26 cellular contexts compared by ENCODE assay signal in genomic region chr11:37313266-37313665, GRCh38.
"Had no signal": no experiment of that assay in that cellular context is flagged by ENCODE, and none has a peak within 500 bp of the region (broad histone marks: within the 10 kb centered on the region; RNA-seq: fewer than 3 reads in every experiment).

No MANE protein-coding gene starts in this region.

- H3K9me3 ChIP-seq: lower lobe of right lung, ovary, suprapubic skin, thoracic aorta, tibial artery, upper lobe of right lung had no signal

- H3K27ac ChIP-seq: left lung, lower lobe of right lung, ovary, right atrium auricular region, skin epidermis, spleen, suprapubic skin, thoracic aorta, tibial artery, upper lobe of right lung had no signal

- H3K4me1 ChIP-seq: left lung, lower lobe of right lung, right atrium auricular region, spleen, suprapubic skin, tibial artery, upper lobe of right lung had no signal

- H3K27me3 ChIP-seq: left lung, ovary, right atrium auricular region, spleen, suprapubic skin, tibial artery, upper lobe of right lung had no signal

- H3K4me3 Mint-ChIP-seq: immature natural killer cell; mesothelial cell of epicardium; naive B cell; natural killer cell; stimulated activated effector memory CD8-positive, alpha-beta T cell treated with anti-CD3 and anti-CD28 coated beads, Interleukin-12 subunit alpha, Interleukin-12 subunit beta, amount 100 ng/mL, for 72 hours; stimulated activated naive CD8-positive, alpha-beta T cell treated with anti-CD3 and anti-CD28 coated beads, Interleukin-15, Interleukin-2, amounts not matched to agents 100 ng/mL and 50 ng/mL, for 24 hours had no signal

- H3K4me1 Mint-ChIP-seq: immature natural killer cell; mesothelial cell of epicardium; naive B cell; natural killer cell; stimulated activated effector memory CD8-positive, alpha-beta T cell treated with anti-CD3 and anti-CD28 coated beads, Interleukin-12 subunit alpha, Interleukin-12 subunit beta, amount 100 ng/mL, for 72 hours had no signal

- H3K36me3 ChIP-seq: left lung, lower lobe of right lung, ovary, right atrium auricular region, spleen, suprapubic skin, thoracic aorta, tibial artery, upper lobe of right lung had no signal

- H3K27me3 Mint-ChIP-seq: naive B cell; progenitor cell of endocrine pancreas; stimulated activated naive CD8-positive, alpha-beta T cell treated with anti-CD3 and anti-CD28 coated beads, Interleukin-15, Interleukin-2, amounts not matched to agents 100 ng/mL and 50 ng/mL, for 24 hours had no signal

- H3K36me3 Mint-ChIP-seq: immature natural killer cell; mesothelial cell of epicardium; naive B cell; natural killer cell; stimulated activated effector memory CD8-positive, alpha-beta T cell treated with anti-CD3 and anti-CD28 coated beads, Interleukin-12 subunit alpha, Interleukin-12 subunit beta, amount 100 ng/mL, for 72 hours had no signal

- FAIRE-seq: islet of Langerhans, kidney, urothelium cell line had no signal

- H3K4me3 ChIP-seq: left lung, lower lobe of right lung, ovary, right atrium auricular region, skin epidermis, spleen, suprapubic skin, thoracic aorta, tibial artery, upper lobe of right lung had no signal

- DNase-seq: hypothalamus; immature natural killer cell; kidney; left colon; left lung; lower lobe of right lung; mesendoderm; naive B cell; natural killer cell; ovary; spleen; stimulated activated CD4-positive, alpha-beta T cell treated with anti-CD3 and anti-CD28 coated beads, Interleukin-4, amount 100 ng/mL, for 24 hours; stimulated activated naive CD4-positive, alpha-beta T cell; tibial artery; trophoblast cell; upper lobe of right lung had no signal

- H3K27ac Mint-ChIP-seq: immature natural killer cell; mesothelial cell of epicardium; naive B cell; natural killer cell; progenitor cell of endocrine pancreas; stimulated activated effector memory CD8-positive, alpha-beta T cell treated with anti-CD3 and anti-CD28 coated beads, Interleukin-12 subunit alpha, Interleukin-12 subunit beta, amount 100 ng/mL, for 72 hours; stimulated activated naive CD8-positive, alpha-beta T cell treated with anti-CD3 and anti-CD28 coated beads, Interleukin-15, Interleukin-2, amounts not matched to agents 100 ng/mL and 50 ng/mL, for 24 hours had no signal
